Comparison of ENCODE assay signal across 1 cellular context in genomic region chr4:140427104-140427918, GRCh38.
A peak's percentile ranks its signal among the peaks of the same experiment; 100 is the strongest.
TF ChIP-seq lines count a peak whose summit lies in the region.

Gene CLGN, minus strand, starts transcription at chr4:140427648. Its CDS starts 14,570 bp downstream, at chr4:140413078.

TF ChIP-seq in HepG2, 621 proteins besides CTCF, POLR2A, EP300 and RAD21 (continued from another document and continues in another):
- TF ChIP-seq, protein P1, sequence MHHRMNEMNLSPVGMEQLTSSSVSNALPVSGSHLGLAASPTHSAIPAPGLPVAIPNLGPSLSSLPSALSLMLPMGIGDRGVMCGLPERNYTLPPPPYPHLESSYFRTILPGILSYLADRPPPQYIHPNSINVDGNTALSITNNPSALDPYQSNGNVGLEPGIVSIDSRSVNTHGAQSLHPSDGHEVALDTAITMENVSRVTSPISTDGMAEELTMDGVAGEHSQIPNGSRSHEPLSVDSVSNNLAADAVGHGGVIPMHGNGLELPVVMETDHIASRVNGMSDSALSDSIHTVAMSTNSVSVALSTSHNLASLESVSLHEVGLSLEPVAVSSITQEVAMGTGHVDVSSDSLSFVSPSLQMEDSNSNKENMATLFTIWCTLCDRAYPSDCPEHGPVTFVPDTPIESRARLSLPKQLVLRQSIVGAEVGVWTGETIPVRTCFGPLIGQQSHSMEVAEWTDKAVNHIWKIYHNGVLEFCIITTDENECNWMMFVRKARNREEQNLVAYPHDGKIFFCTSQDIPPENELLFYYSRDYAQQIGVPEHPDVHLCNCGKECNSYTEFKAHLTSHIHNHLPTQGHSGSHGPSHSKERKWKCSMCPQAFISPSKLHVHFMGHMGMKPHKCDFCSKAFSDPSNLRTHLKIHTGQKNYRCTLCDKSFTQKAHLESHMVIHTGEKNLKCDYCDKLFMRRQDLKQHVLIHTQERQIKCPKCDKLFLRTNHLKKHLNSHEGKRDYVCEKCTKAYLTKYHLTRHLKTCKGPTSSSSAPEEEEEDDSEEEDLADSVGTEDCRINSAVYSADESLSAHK (CRISPR knock-in tag; IDR thresholded peaks at IDR 0.05; ENCODE audit: borderline replicate concordance) = no peak
- TF ChIP-seq, protein P2, sequence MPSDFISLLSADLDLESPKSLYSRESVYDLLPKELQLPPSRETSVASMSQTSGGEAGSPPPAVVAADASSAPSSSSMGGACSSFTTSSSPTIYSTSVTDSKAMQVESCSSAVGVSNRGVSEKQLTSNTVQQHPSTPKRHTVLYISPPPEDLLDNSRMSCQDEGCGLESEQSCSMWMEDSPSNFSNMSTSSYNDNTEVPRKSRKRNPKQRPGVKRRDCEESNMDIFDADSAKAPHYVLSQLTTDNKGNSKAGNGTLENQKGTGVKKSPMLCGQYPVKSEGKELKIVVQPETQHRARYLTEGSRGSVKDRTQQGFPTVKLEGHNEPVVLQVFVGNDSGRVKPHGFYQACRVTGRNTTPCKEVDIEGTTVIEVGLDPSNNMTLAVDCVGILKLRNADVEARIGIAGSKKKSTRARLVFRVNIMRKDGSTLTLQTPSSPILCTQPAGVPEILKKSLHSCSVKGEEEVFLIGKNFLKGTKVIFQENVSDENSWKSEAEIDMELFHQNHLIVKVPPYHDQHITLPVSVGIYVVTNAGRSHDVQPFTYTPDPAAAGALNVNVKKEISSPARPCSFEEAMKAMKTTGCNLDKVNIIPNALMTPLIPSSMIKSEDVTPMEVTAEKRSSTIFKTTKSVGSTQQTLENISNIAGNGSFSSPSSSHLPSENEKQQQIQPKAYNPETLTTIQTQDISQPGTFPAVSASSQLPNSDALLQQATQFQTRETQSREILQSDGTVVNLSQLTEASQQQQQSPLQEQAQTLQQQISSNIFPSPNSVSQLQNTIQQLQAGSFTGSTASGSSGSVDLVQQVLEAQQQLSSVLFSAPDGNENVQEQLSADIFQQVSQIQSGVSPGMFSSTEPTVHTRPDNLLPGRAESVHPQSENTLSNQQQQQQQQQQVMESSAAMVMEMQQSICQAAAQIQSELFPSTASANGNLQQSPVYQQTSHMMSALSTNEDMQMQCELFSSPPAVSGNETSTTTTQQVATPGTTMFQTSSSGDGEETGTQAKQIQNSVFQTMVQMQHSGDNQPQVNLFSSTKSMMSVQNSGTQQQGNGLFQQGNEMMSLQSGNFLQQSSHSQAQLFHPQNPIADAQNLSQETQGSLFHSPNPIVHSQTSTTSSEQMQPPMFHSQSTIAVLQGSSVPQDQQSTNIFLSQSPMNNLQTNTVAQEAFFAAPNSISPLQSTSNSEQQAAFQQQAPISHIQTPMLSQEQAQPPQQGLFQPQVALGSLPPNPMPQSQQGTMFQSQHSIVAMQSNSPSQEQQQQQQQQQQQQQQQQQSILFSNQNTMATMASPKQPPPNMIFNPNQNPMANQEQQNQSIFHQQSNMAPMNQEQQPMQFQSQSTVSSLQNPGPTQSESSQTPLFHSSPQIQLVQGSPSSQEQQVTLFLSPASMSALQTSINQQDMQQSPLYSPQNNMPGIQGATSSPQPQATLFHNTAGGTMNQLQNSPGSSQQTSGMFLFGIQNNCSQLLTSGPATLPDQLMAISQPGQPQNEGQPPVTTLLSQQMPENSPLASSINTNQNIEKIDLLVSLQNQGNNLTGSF (CRISPR knock-in tag; IDR thresholded peaks at IDR 0.05) = no peak
- TF ChIP-seq ZNF253 (CRISPR knock-in tag; IDR thresholded peaks at IDR 0.05; ENCODE audit: borderline replicate concordance) (no peak), ZNF354B (CRISPR knock-in tag; IDR thresholded peaks at IDR 0.05) (no peak), ZNF275 (CRISPR knock-in tag; IDR thresholded peaks at IDR 0.05; ENCODE audit: borderline replicate concordance) (no peak), BCL6 (CRISPR knock-in tag; IDR thresholded peaks at IDR 0.05) (peak; percentile 8; the same call in 1 of the 2 replicates), SOX6 (IDR thresholded peaks at IDR 0.05) (no peak), SOX6 (CRISPR knock-in tag; IDR thresholded peaks at IDR 0.05) (peak; percentile 69), AHDC1 (CRISPR knock-in tag; IDR thresholded peaks at IDR 0.05; ENCODE audit: borderline replicate concordance) (peak; percentile 43), ELF4 (CRISPR knock-in tag; IDR thresholded peaks at IDR 0.05; ENCODE audit: borderline replicate concordance) (no peak), ZNF878 (CRISPR knock-in tag; IDR thresholded peaks at IDR 0.05) (no peak), THAP9 (CRISPR knock-in tag; IDR thresholded peaks at IDR 0.05; ENCODE audit: borderline replicate concordance) (peak; percentile 66; the same call in 1 of the 2 replicates), MED1 (CRISPR knock-in tag; IDR thresholded peaks at IDR 0.05) (peak; percentile 62; the same call in 1 of the 2 replicates), ZNF597 (CRISPR knock-in tag; IDR thresholded peaks at IDR 0.05) (no peak), ZBTB1 (CRISPR knock-in tag; IDR thresholded peaks at IDR 0.05; ENCODE audit: borderline replicate concordance) (no peak), HOXA7 (CRISPR knock-in tag; IDR thresholded peaks at IDR 0.05) (no peak), ZNF746 (CRISPR knock-in tag; IDR thresholded peaks at IDR 0.05) (peak; percentile 71), NFE2 (CRISPR knock-in tag; IDR thresholded peaks at IDR 0.05) (no peak), FOXP1 (IDR thresholded peaks at IDR 0.05) (no peak), FOXP1 (CRISPR knock-in tag; IDR thresholded peaks at IDR 0.05) (no peak), ZBTB38 (CRISPR knock-in tag; IDR thresholded peaks at IDR 0.05) (peak; percentile 67), ZNF234 (CRISPR knock-in tag; conservative IDR thresholded peaks at IDR 0.05) (peak; percentile 82; the same call in 1 of the 2 replicates), ZNF558 (CRISPR knock-in tag; IDR thresholded peaks at IDR 0.05; ENCODE audit: borderline replicate concordance) (no peak), SRSF1 (optimal IDR thresholded peaks at IDR 0.05; ENCODE audit: low read depth, low read length) (no peak), SAP130 (CRISPR knock-in tag; IDR thresholded peaks at IDR 0.05; ENCODE audit: low read depth) (peak; percentile 55; the same call in 1 of the 2 replicates), ZNF576 (CRISPR knock-in tag; IDR thresholded peaks at IDR 0.05) (peak; percentile 56; the same call in 1 of the 2 replicates), ZNF235 (CRISPR knock-in tag; IDR thresholded peaks at IDR 0.05; ENCODE audit: borderline replicate concordance) (no peak; the same call in 1 of the 2 replicates), MYC (CRISPR knock-in tag; IDR thresholded peaks at IDR 0.05; ENCODE audit: borderline replicate concordance) (peak; percentile 72), EEA1 (CRISPR knock-in tag; IDR thresholded peaks at IDR 0.05; ENCODE audit: borderline replicate concordance) (peak; percentile 48), ZNF850 (CRISPR knock-in tag; conservative IDR thresholded peaks at IDR 0.05) (peak; percentile 52; the same call in 1 of the 2 replicates), RNF2 (conservative IDR thresholded peaks at IDR 0.05; ENCODE audit: low read depth) (peak; percentile 46; the same call in 1 of the 2 replicates), NFIB (CRISPR knock-in tag; IDR thresholded peaks at IDR 0.05; ENCODE audit: borderline replicate concordance) (no peak), ETV5 (CRISPR knock-in tag; IDR thresholded peaks at IDR 0.05; ENCODE audit: borderline replicate concordance) (0 out of 2 replicates have a peak, but pooled peaks have one; percentile 30), NKX3-1 (CRISPR knock-in tag; IDR thresholded peaks at IDR 0.05) (no peak; the same call in none of the 2 replicates), SAFB2 (CRISPR knock-in tag; IDR thresholded peaks at IDR 0.05; ENCODE audit: borderline replicate concordance, low read depth) (peak; percentile 77), ZBTB42 (CRISPR knock-in tag; IDR thresholded peaks at IDR 0.05) (no peak), HOXA3 (CRISPR knock-in tag; IDR thresholded peaks at IDR 0.05) (no peak; the same call in 1 of the 2 replicates), TRIM24 (CRISPR knock-in tag; IDR thresholded peaks at IDR 0.05) (0 out of 2 replicates have a peak, but pooled peaks have one; percentile 22), DDIT3 (CRISPR knock-in tag; IDR thresholded peaks at IDR 0.05) (no peak), ZNF562 (CRISPR knock-in tag; IDR thresholded peaks at IDR 0.05; ENCODE audit: borderline replicate concordance) (no peak), ETV6 (CRISPR knock-in tag; conservative IDR thresholded peaks at IDR 0.05) (0 out of 2 replicates have a peak, but pooled peaks have one; percentile 25), ZNF724P (CRISPR knock-in tag; IDR thresholded peaks at IDR 0.05; ENCODE audit: borderline replicate concordance) (peak; percentile 87), ZNF816 (CRISPR knock-in tag; IDR thresholded peaks at IDR 0.05; ENCODE audit: borderline replicate concordance) (0 out of 2 replicates have a peak, but pooled peaks have one; percentile 52), TSC22D2 (CRISPR knock-in tag; IDR thresholded peaks at IDR 0.05; ENCODE audit: borderline replicate concordance) (no peak)
